17 cellular contexts compared by ENCODE assay signal in the genomic region with DNA sequence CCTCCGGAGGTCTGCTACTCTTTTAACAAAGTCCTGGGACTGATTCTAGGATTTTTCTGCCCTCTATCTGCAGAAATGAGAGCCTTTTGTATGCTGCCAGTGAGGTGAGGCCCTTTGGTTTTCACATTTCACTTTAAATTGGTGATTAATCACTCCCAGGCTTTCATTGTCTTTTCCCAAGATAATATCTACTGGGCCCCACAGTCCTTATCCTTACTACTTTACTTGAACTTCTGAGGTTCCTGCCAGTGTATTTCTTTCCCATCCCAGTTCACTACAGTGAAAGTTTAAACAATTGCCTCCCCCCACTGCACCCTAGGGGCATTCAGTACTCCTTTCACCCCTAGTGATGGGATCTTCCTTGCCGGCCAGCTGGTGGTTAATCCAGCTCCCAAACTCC.
DNase-seq lines count a peak whose midpoint lies in the region; ATAC-seq and TF ChIP-seq lines count a peak whose summit lies in the region.
"Had no signal": no experiment of that assay in that cellular context is flagged by ENCODE, and none has a peak within 500 bp of the region (broad histone marks: within the 10 kb centered on the region; RNA-seq: fewer than 3 reads in every experiment).

No MANE protein-coding gene starts in this region.

- peaks cover 4% of the 10 kb centered on the region for H3K4me1 ChIP-seq in mesendoderm (ENCODE audit: control insufficient read depth, low read depth, low read length)
- no peaks in the 10 kb centered on the region for H3K4me1 ChIP-seq in left lung

- WGBS in mesendoderm (ENCODE audit: extremely low coverage, insufficient coverage, low lambda C conversion rate), result no CpG with 5 or more reads among the region's 2 CpGs

- no peak overlapping the region for H2BK15ac ChIP-seq in mesendoderm (replicated peaks; ENCODE audit: low read depth)

- H3K4me2 ChIP-seq in mesendoderm (ENCODE audit: low read length), result no peak overlapping the region
- H3K4me2 ChIP-seq: BLaER1 treated with 17β-estradiol and CSF1 and Interleukin-3, amounts not matched to agents 10 nM and 100 nM; GM23338 had no signal

- H3K4me3 Mint-ChIP-seq in HFFc6, result no peak overlapping the region
- H3K4me3 Mint-ChIP-seq: CD4-positive, CD25-positive, alpha-beta regulatory T cell; GM23338; H9 had no signal

- ATAC-seq in sciatic nerve (peak; percentile 13), HG02981 (IDR thresholded peaks at IDR 0.05; ENCODE audit: unreplicated experiment) (no peak), left lung (no peak)
- ATAC-seq: GM12878, GM23338 had no signal

- no peaks in the 10 kb centered on the region for H3K36me3 ChIP-seq in mesendoderm (ENCODE audit: control insufficient read depth, insufficient read depth, low read length)
- H3K36me3 ChIP-seq in left lung, result no peaks in the 10 kb centered on the region
- H3K36me3 ChIP-seq: BLaER1 treated with 17β-estradiol and CSF1 and Interleukin-3, amounts not matched to agents 10 nM and 100 nM had no signal

- H4K5ac ChIP-seq in mesendoderm (ENCODE audit: low read length), result no peak overlapping the region

- H3K4ac ChIP-seq in mesendoderm (ENCODE audit: low read depth, low read length), result no peak overlapping the region

- peaks cover 2% of the 10 kb centered on the region for H3K27me3 Mint-ChIP-seq in HFFc6 (ENCODE audit: insufficient read depth)
- H3K27me3 Mint-ChIP-seq: CD4-positive, CD25-positive, alpha-beta regulatory T cell had no signal

- H3K36me3 Mint-ChIP-seq in HFFc6 (ENCODE audit: low read depth), result peaks cover 8% of the 10 kb centered on the region
- H3K36me3 Mint-ChIP-seq: CD4-positive, CD25-positive, alpha-beta regulatory T cell had no signal

- no peaks in the 10 kb centered on the region for H3K79me1 ChIP-seq in mesendoderm (ENCODE audit: low read length)

- DNase-seq in HFFc6 (no peak), RPMI7951 (ENCODE audit: low read depth) (peak; percentile 96), mesendoderm (peak; percentile 63), sciatic nerve (ENCODE audit: low spot score) (no peak), OCI-M2 (lab: John Stamatoyannopoulos, UW; ENCODE audit: unreplicated experiment) (no peak), NCI-H2107 (lab: John Stamatoyannopoulos, UW) (no peak), left lung (no peak)
- DNase-seq: ACHN; Calu3; CD4-positive, CD25-positive, alpha-beta regulatory T cell; DMS79; H9 had no signal

- TF ChIP-seq CTCF in HFFc6 (IDR thresholded peaks at IDR 0.05) (peak; percentile 20; the same call in 1 of the 2 replicates), left lung (IDR thresholded peaks at IDR 0.05) (no peak)

- H3K4me1 Mint-ChIP-seq in HFFc6 (ENCODE audit: low read depth), result peaks cover 59% of the 10 kb centered on the region
- H3K4me1 Mint-ChIP-seq: CD4-positive, CD25-positive, alpha-beta regulatory T cell had no signal

- H3K56ac ChIP-seq in mesendoderm (ENCODE audit: low read length), result no peak overlapping the region

- no peak overlapping the region for H3K9ac ChIP-seq in mesendoderm (ENCODE audit: low read length)
- H3K9ac ChIP-seq: BLaER1 treated with 17β-estradiol and CSF1 and Interleukin-3, amounts not matched to agents 10 nM and 100 nM had no signal

- H4K8ac ChIP-seq in mesendoderm (ENCODE audit: low read depth, low read length), result no peak overlapping the region

- intact Hi-C loops in sciatic nerve (cut with DNase I), result no loop called here
- intact Hi-C loops in left lung (cut with DNase I), result no loop called here

- no peaks in the 10 kb centered on the region for H3K9me3 Mint-ChIP-seq in HFFc6

- peaks cover 0 to 13% of the 10 kb centered on the region in 2 donors for H3K9me3 ChIP-seq in left lung

- H3K18ac ChIP-seq in mesendoderm (ENCODE audit: low read length), result peak overlapping the region; percentile 88

- H2BK120ac ChIP-seq in mesendoderm (ENCODE audit: low read depth, low read length), result no peak overlapping the region

- peak overlapping the region; percentile 6; the same call in 1 of the 2 replicates for H3K27ac Mint-ChIP-seq in HFFc6
- H3K27ac Mint-ChIP-seq: CD4-positive, CD25-positive, alpha-beta regulatory T cell; GM23338; H9 had no signal

- no peak overlapping the region for H3K4me3 ChIP-seq in mesendoderm (ENCODE audit: low read length)
- H3K4me3 ChIP-seq in left lung, result no peak overlapping the region
- H3K4me3 ChIP-seq: BLaER1 treated with 17β-estradiol and CSF1 and Interleukin-3, amounts not matched to agents 10 nM and 100 nM; GM12878; GM23338 had no signal

- H2AK5ac ChIP-seq in mesendoderm (ENCODE audit: low read length), result no peak overlapping the region

- no peaks in the 10 kb centered on the region for H3K79me2 ChIP-seq in mesendoderm (ENCODE audit: control insufficient read depth, insufficient read depth, low read length)

- H3K27ac ChIP-seq in mesendoderm (ENCODE audit: low read depth, low read length), result peak overlapping the region; percentile 11
- H3K27ac ChIP-seq in left lung, result no peak overlapping the region
- H3K27ac ChIP-seq: BLaER1 treated with 17β-estradiol and CSF1 and Interleukin-3, amounts not matched to agents 10 nM and 100 nM; HL-60 had no signal

- no peaks in the 10 kb centered on the region for H3K27me3 ChIP-seq in mesendoderm (ENCODE audit: insufficient read depth, low read length, poor library complexity)
- H3K27me3 ChIP-seq in left lung, result no peaks in the 10 kb centered on the region
- H3K27me3 ChIP-seq: BLaER1 treated with 17β-estradiol and CSF1 and Interleukin-3, amounts not matched to agents 10 nM and 100 nM had no signal

- H2BK5ac ChIP-seq in mesendoderm (ENCODE audit: low read length), result no peak overlapping the region

- H3K23ac ChIP-seq in mesendoderm (ENCODE audit: low read length), result no peak overlapping the region

Comparison
In these comparisons a context has a peak if more than half of its experiments do, and no peak if none do; other contexts are left out.
1. DNase-seq: peak in RPMI7951 (single experiment) and mesendoderm (single experiment); none in HFFc6 (single experiment), sciatic nerve (single experiment), OCI-M2 (single experiment), NCI-H2107 (single experiment) and left lung (0 of 2).